ENCODE assay signal across 19 cellular contexts in the genomic region with DNA sequence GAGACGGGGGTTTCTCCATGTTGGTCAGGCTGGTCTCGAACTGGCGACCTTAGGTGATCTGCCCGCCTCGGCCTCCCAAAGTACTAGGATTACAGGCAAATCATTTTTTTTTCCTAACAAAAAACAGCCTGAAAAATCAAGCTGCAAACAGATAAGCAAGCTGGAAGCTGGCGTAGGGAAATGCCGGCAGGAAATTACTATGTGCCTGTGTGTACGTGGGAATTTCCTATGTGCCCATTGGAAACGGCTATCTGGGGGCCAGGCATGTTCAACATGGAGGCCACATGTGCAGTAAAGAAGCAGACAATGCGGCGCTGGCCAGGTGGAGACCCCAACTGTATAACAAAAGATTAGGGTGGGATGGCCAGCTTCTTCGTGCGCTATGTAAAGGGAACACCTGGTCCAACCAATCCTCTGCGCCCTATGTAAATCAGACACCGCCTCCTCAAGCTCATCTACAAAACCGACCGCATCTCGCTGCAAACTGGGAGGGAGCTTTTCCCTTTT. TPM values are rescaled to one million over a fixed set of nuclear protein-coding genes. Genes with fewer than 3 reads are reported as not detected.
DNase-seq lines count a peak whose midpoint lies in the region; ATAC-seq and TF ChIP-seq lines count a peak whose summit lies in the region.
"Had no signal": no experiment of that assay in that cellular context is flagged by ENCODE, and none has a peak within 500 bp of the region (broad histone marks: within the 10 kb centered on the region; RNA-seq: fewer than 3 reads in every experiment).

No MANE protein-coding gene starts in this region.

- H3K27me3 ChIP-seq in heart left ventricle (no peaks in the 10 kb centered on the region), right cardiac atrium (ENCODE audit: control insufficient read depth, insufficient read depth) (no peaks in the 10 kb centered on the region)

- H3K27ac ChIP-seq in heart left ventricle (peak overlapping the region in 11 of 12 donors; percentile 38 to 86 (median 73)), right cardiac atrium (ENCODE audit: low read length) (peak overlapping the region; percentile 50)
- H3K27ac ChIP-seq: A549, C4-2B, RWPE1, SK-N-MC had no signal

- WGBS in heart left ventricle, 4 donors: 61 to 75% (median 69%) methylated on average over 18 of the region's 18 CpGs
- WGBS in right cardiac atrium: 68% methylated on average over 18 of the region's 18 CpGs

- TF ChIP-seq CTCF in heart left ventricle (IDR thresholded peaks at IDR 0.05) (no peak), WTC11 (IDR thresholded peaks at IDR 0.05) (no peak)

- H3K36me3 Mint-ChIP-seq in WTC11: peaks cover 11% of the 10 kb centered on the region

- no peak for TF ChIP-seq POLR2A in heart left ventricle (IDR thresholded peaks at IDR 0.05)

- H3K9me3 Mint-ChIP-seq in WTC11: peaks cover 22% of the 10 kb centered on the region

- H3K4me1 Mint-ChIP-seq in WTC11: peaks cover 52% of the 10 kb centered on the region

- no peak for DNase-seq in heart left ventricle
- no peak for DNase-seq in cardiac septum (ENCODE audit: low spot score)
- no peak for DNase-seq in WTC11 (ENCODE audit: low spot score)
- peak in 1 of 3 donors; percentile 44 for DNase-seq in right cardiac atrium
- DNase-seq in activated CD4-positive, alpha-beta T cell treated with anti-CD3 and anti-CD28 coated beads, Interleukin-2, amount 50 U/mL, for 4 hours: no peak
- no peak for DNase-seq in NCI-H2196 treated with DMSO at 0.1 percent for 48 hours (lab: John Stamatoyannopoulos, UW; ENCODE audit: unreplicated experiment)
- DNase-seq in iPS-NIHi11 (ENCODE audit: low spot score): no peak
- DNase-seq: DND-41, GOT3, HFFc6, NCI-H1048, NCI-H146, NCI-H2081 treated with DMSO at 0.1 percent for 48 hours, NCI-H69 had no signal

- H3K27me3 Mint-ChIP-seq in WTC11 (ENCODE audit: low read depth): peaks cover 4% of the 10 kb centered on the region; the same call in 1 of the 2 replicates

- H3K4me3 ChIP-seq in heart left ventricle (peak overlapping the region in 3 of 12 donors; percentile 3 to 11 (median 5)), right cardiac atrium (ENCODE audit: low read length) (no peak overlapping the region)
- H3K4me3 ChIP-seq: A549, SK-N-MC had no signal

- H3K36me3 ChIP-seq in heart left ventricle: no peaks in the 10 kb centered on the region

- intact Hi-C loops in heart left ventricle (cut with DNase I): no loop called here
- intact Hi-C loops in cardiac septum (cut with DNase I): no loop called here
- intact Hi-C loops in right cardiac atrium (cut with DNase I): no loop called here

- peaks cover 0 to 30% (median 16%) of the 10 kb centered on the region in 12 donors for H3K4me1 ChIP-seq in heart left ventricle
- peaks cover 4% of the 10 kb centered on the region for H3K4me1 ChIP-seq in right cardiac atrium (ENCODE audit: control insufficient read depth, insufficient read depth, low read length)

- H3K27ac Mint-ChIP-seq in WTC11: 0 out of 2 replicates have a peak overlapping the region, but pooled peaks have one; percentile 3
- H3K27ac Mint-ChIP-seq: HFFc6 had no signal

- H3K9me3 ChIP-seq in heart left ventricle (peaks cover 0 to 9% (median 6%) of the 10 kb centered on the region in 12 donors), right cardiac atrium (ENCODE audit: control insufficient read depth, low read length) (no peaks in the 10 kb centered on the region)

- CTCF ChIA-PET in WTC11 (lab: Charles Lee): interaction anchor here (0.7 to 3.0 kb wide), 6 partner anchors 9 to 33 kb away, joined by 3 to 14 read pairs (median 6); no protein-coding TSS in a partner anchor

- no peak overlapping the region for H3K4me3 Mint-ChIP-seq in WTC11
- H3K4me3 Mint-ChIP-seq: HFFc6 had no signal

- ATAC-seq in heart left ventricle (peak in 1 of 4 donors; percentile 17), WTC11 (no peak; the same call in 1 of the 2 replicates), right cardiac atrium (no peak)
- ATAC-seq: A549 had no signal

- POLR2A ChIA-PET in WTC11 (lab: Charles Lee): no interaction called here

TF ChIP-seq in WTC11, 78 proteins besides CTCF, POLR2A, EP300 and RAD21 (continues in another document):
- TF ChIP-seq, protein P1, sequence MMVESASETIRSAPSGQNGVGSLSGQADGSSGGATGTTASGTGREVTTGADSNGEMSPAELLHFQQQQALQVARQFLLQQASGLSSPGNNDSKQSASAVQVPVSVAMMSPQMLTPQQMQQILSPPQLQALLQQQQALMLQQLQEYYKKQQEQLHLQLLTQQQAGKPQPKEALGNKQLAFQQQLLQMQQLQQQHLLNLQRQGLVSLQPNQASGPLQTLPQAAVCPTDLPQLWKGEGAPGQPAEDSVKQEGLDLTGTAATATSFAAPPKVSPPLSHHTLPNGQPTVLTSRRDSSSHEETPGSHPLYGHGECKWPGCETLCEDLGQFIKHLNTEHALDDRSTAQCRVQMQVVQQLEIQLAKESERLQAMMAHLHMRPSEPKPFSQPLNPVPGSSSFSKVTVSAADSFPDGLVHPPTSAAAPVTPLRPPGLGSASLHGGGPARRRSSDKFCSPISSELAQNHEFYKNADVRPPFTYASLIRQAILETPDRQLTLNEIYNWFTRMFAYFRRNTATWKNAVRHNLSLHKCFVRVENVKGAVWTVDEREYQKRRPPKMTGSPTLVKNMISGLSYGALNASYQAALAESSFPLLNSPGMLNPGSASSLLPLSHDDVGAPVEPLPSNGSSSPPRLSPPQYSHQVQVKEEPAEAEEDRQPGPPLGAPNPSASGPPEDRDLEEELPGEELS (CRISPR knock-in tag; IDR thresholded peaks at IDR 0.05): no peak
- TF ChIP-seq NR1H2 (CRISPR knock-in tag; IDR thresholded peaks at IDR 0.05) (no peak), ZNF423 (CRISPR knock-in tag; IDR thresholded peaks at IDR 0.05) (no peak), ESRRA (CRISPR knock-in tag; IDR thresholded peaks at IDR 0.05; ENCODE audit: borderline replicate concordance) (no peak), KAT7 (CRISPR knock-in tag; IDR thresholded peaks at IDR 0.05; ENCODE audit: borderline replicate concordance) (no peak), FOXP1 (CRISPR knock-in tag; IDR thresholded peaks at IDR 0.05; ENCODE audit: borderline replicate concordance) (no peak), CREM (CRISPR knock-in tag; IDR thresholded peaks at IDR 0.05) (no peak)
- TF ChIP-seq, protein P2, sequence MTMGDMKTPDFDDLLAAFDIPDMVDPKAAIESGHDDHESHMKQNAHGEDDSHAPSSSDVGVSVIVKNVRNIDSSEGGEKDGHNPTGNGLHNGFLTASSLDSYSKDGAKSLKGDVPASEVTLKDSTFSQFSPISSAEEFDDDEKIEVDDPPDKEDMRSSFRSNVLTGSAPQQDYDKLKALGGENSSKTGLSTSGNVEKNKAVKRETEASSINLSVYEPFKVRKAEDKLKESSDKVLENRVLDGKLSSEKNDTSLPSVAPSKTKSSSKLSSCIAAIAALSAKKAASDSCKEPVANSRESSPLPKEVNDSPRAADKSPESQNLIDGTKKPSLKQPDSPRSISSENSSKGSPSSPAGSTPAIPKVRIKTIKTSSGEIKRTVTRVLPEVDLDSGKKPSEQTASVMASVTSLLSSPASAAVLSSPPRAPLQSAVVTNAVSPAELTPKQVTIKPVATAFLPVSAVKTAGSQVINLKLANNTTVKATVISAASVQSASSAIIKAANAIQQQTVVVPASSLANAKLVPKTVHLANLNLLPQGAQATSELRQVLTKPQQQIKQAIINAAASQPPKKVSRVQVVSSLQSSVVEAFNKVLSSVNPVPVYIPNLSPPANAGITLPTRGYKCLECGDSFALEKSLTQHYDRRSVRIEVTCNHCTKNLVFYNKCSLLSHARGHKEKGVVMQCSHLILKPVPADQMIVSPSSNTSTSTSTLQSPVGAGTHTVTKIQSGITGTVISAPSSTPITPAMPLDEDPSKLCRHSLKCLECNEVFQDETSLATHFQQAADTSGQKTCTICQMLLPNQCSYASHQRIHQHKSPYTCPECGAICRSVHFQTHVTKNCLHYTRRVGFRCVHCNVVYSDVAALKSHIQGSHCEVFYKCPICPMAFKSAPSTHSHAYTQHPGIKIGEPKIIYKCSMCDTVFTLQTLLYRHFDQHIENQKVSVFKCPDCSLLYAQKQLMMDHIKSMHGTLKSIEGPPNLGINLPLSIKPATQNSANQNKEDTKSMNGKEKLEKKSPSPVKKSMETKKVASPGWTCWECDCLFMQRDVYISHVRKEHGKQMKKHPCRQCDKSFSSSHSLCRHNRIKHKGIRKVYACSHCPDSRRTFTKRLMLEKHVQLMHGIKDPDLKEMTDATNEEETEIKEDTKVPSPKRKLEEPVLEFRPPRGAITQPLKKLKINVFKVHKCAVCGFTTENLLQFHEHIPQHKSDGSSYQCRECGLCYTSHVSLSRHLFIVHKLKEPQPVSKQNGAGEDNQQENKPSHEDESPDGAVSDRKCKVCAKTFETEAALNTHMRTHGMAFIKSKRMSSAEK (CRISPR knock-in tag; IDR thresholded peaks at IDR 0.05; ENCODE audit: borderline replicate concordance): no peak
- TF ChIP-seq, protein P3, sequence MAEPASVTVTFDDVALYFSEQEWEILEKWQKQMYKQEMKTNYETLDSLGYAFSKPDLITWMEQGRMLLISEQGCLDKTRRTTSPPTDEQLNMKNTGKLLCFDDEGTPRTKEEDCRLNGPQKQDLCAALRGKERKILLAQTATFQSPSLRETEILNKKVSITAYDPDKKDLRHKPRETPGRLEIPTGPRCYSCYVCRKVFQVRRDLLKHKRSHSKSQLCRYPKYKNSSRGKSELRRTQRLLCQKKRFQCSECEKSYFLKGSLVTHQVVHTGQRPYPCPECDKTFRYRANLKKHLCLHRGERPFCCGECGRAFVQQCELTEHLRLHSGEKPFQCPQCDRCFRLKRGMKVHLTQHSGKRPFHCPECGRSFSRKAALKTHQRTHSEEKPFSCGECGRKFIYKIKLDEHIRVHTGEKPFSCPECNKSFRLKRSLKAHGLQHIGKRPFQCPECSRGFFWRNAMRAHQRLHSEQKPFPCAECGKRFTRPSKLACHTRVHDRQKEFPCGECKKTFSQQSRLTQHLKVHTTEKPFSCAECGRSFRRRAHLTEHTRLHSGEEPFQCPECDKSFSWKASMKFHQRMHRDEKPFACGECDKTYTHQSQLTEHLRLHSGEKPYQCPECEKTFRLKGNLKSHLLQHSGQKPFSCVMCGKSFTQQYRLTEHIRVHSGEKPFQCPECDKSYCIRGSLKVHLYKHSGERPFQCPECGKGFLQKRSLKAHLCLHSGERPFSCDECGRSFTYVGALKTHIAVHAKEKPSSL (CRISPR knock-in tag; conservative IDR thresholded peaks at IDR 0.05): no peak

RNA-seq across cellular contexts. Expression of a gene that starts 9.1 kb away (rescaled TPM):
- not detected for total RNA-seq in heart left ventricle
- polyA plus RNA-seq in heart left ventricle: not detected
- not detected for total RNA-seq in cardiac septum
- 0.11 TPM in 1 of 3 replicates, not detected in the others for total RNA-seq in WTC11 (2021)
- not detected for total RNA-seq in right cardiac atrium
- polyA plus RNA-seq in right cardiac atrium: not detected
- total RNA-seq: HFFc6, MCF 10A had no signal
- polyA plus RNA-seq: A549 had no signal

RNA-seq across cellular contexts. Expression of a gene that starts 16.7 kb away (rescaled TPM):
- 10 to 100 TPM; 28.6 to 84.0 (median 59.9) TPM for total RNA-seq in heart left ventricle
- polyA plus RNA-seq in heart left ventricle: 100 to 1,000 TPM in 1 of 2 donors, 10 to 100 TPM in 1; 39.7 to 102 TPM
- 41.8 TPM for total RNA-seq in cardiac septum
- total RNA-seq in WTC11 (2021): 37.6 to 37.9 TPM (median 37.7 TPM) in 3 replicates
- 10 to 100 TPM; 83.0 to 97.0 (median 83.5) TPM for total RNA-seq in right cardiac atrium
- polyA plus RNA-seq in right cardiac atrium: 53.6 TPM
